ENCODE assay signal across 29 cellular contexts in genomic region chr7:150444141-150444540, GRCh38. TPM values are rescaled to one million over a fixed set of nuclear protein-coding genes. Genes with fewer than 3 reads are reported as not detected.
"Had no signal": no experiment of that assay in that cellular context is flagged by ENCODE, and none has a peak within 500 bp of the region (broad histone marks: within the 10 kb centered on the region; RNA-seq: fewer than 3 reads in every experiment).

No MANE protein-coding gene starts in this region.

- ATAC-seq: left colon; mucosa of descending colon; naive thymus-derived CD8-positive, alpha-beta T cell; right lobe of liver; stimulated activated naive B cell treated with anti-CD40 and anti-IgM and Interleukin-4, amounts not matched to agents 10 μg/mL and 1 μg/mL and 100 μg/mL, for 72 hours; stimulated activated naive CD8-positive, alpha-beta T cell treated with anti-CD3 and anti-CD28 coated beads, Interleukin-15, Interleukin-2, amounts not matched to agents 100 U/mL and 50 U/mL, for 24 hours; upper lobe of right lung had no signal

- H3K9me3 ChIP-seq: ovary, testis, thyroid gland had no signal

- H3K27ac Mint-ChIP-seq: memory B cell; nephron; progenitor cell of endocrine pancreas; stimulated activated naive B cell treated with anti-CD40 and anti-IgM and Interleukin-4, amounts not matched to agents 10 μg/mL and 1 μg/mL and 100 μg/mL, for 72 hours had no signal

- H3K4me3 ChIP-seq: left ventricle myocardium inferior, mucosa of descending colon, ovary, right atrium auricular region, right lobe of liver, smooth muscle cell, stomach, testis, thyroid gland, transverse colon, upper lobe of right lung had no signal

- H3K36me3 ChIP-seq: left ventricle myocardium inferior, ovary, right atrium auricular region, right lobe of liver, stomach, thyroid gland, transverse colon, upper lobe of right lung had no signal

- DNase-seq: hippocampal formation; kidney glomerular epithelial cell; left colon; left ventricle myocardium inferior; midbrain; mucosa of descending colon; naive thymus-derived CD8-positive, alpha-beta T cell; occipital lobe; ovary; right lobe of liver; stimulated activated CD4-positive, alpha-beta T cell treated with anti-CD3 and anti-CD28 coated beads, Interleukin-1b, Interleukin-23, amount 100 ng/mL, for 48 hours; stimulated activated CD4-positive, alpha-beta T cell treated with anti-CD3 and anti-CD28 coated beads, Interleukin-2, amount 100 ng/mL, for 48 hours; stimulated activated CD4-positive, alpha-beta T cell treated with anti-CD3 and anti-CD28 coated beads, Interleukin-4, amount 100 ng/mL, for 4 hours; stimulated activated CD8-positive, alpha-beta memory T cell treated with anti-CD3 and anti-CD28 coated beads, Interleukin-4, amount 100 ng/mL, for 48 hours; stimulated activated naive B cell treated with anti-CD40 and anti-IgM and Interleukin-4, amounts not matched to agents 10 μg/mL and 1 μg/mL and 100 μg/mL, for 72 hours; stimulated activated naive CD8-positive, alpha-beta T cell treated with anti-CD3 and anti-CD28 coated beads, Interleukin-15, Interleukin-2, amounts not matched to agents 100 U/mL and 50 U/mL, for 24 hours; stomach; testis; thyroid gland; transverse colon; upper lobe of right lung had no signal

- H3K4me2 ChIP-seq: smooth muscle cell had no signal

- H3K27ac ChIP-seq: left ventricle myocardium inferior, ovary, right atrium auricular region, right lobe of liver, stomach, testis, thyroid gland, transverse colon, upper lobe of right lung had no signal

- H3K27me3 ChIP-seq: ovary, right atrium auricular region, right lobe of liver, stomach, testis, thyroid gland, transverse colon, upper lobe of right lung had no signal

- FAIRE-seq: keratinocyte, urothelium cell line had no signal

- H3K4me3 Mint-ChIP-seq: memory B cell; naive thymus-derived CD8-positive, alpha-beta T cell; nephron; neural crest cell; stimulated activated naive B cell treated with anti-CD40 and anti-IgM and Interleukin-4, amounts not matched to agents 10 μg/mL and 1 μg/mL and 100 μg/mL, for 72 hours had no signal

- H3K27me3 Mint-ChIP-seq: memory B cell; naive thymus-derived CD8-positive, alpha-beta T cell had no signal

RNA-seq across cellular contexts. Expression of gene GIMAP8, which starts 6.3 kb away (rescaled TPM):
- total RNA-seq: neural crest cell, progenitor cell of endocrine pancreas, smooth muscle cell had no signal
- polyA plus RNA-seq: smooth muscle cell had no signal
